Comparison of ENCODE assay signal across 22 cellular contexts in the genomic region with DNA sequence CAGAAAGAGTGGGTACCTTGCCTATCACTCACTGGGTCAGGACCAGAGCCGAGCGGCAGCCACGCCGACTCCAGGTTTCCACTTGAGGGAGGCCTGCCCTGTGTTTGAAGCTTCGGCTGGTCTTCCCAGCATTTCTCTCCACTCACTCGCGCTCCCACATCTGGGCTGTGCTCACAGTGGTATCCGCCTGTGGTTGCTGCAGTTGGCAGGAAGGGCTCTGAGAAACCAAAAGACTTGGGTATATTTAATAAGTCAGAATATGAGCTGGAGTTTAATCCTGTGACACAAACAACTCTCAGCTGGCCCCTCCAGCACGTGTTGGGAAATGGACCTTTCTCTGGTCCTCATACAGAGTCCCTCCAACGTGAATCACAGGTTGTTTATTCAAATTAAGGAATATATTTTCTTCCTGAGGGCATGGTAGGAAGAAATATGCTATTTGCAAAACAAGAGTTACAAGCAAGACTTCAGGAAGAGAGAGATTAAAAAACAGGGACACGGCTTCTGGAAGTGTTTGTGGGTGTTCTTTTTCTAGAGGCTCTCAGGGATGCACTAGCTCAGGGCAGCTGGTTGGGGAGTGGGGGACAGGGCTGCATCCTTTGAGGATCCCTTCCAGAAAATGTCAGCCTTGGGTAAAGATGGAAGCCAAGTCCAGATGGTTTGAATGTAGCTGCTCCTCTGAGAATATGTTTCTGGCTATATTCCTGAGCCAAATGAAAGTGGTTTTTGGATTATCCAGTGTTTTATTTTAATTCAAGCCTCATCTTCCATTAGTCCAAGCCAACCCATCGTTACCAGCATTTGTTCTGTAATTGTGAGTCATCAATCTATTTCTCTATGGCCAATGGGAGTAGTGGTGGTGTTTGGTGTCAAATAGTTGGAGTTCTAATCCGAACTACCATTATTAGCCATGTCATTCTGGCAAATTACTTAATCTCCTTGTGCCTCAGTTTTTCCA.
DNase-seq lines count a peak whose midpoint lies in the region; ATAC-seq and TF ChIP-seq lines count a peak whose summit lies in the region.
"Had no signal": no experiment of that assay in that cellular context is flagged by ENCODE, and none has a peak within 500 bp of the region (broad histone marks: within the 10 kb centered on the region; RNA-seq: fewer than 3 reads in every experiment).

No MANE protein-coding gene starts in this region.

- H3K27me3 ChIP-seq in GM23338 (ENCODE audit: insufficient read depth) (no peaks in the 10 kb centered on the region), heart right ventricle (no peaks in the 10 kb centered on the region), brain microvascular endothelial cell (replicated peaks) (no peaks in the 10 kb centered on the region)
- H3K27me3 ChIP-seq: gastrocnemius medialis, spleen had no signal

- no peaks in the 10 kb centered on the region for H3F3A ChIP-seq in GM23338 (replicated peaks; ENCODE audit: low read depth)

- no peaks in the 10 kb centered on the region for H3K36me3 ChIP-seq in GM23338 (ENCODE audit: insufficient read depth)
- no peaks in the 10 kb centered on the region for H3K36me3 ChIP-seq in heart right ventricle
- H3K36me3 ChIP-seq in brain microvascular endothelial cell (replicated peaks) = no peaks in the 10 kb centered on the region
- H3K36me3 ChIP-seq: gastrocnemius medialis, spleen, thoracic aorta, WERI-Rb-1 had no signal

- H3K4me2 ChIP-seq in GM23338 = no peak overlapping the region

- no peaks in the 10 kb centered on the region for H3K9me2 ChIP-seq in GM23338 (ENCODE audit: insufficient read depth)

- H3K4me3 ChIP-seq in GM23338 (no peak overlapping the region), heart right ventricle (no peak overlapping the region), brain microvascular endothelial cell (ENCODE audit: low read depth, low read length) (no peak overlapping the region)
- H3K4me3 ChIP-seq: gastrocnemius medialis, spleen, thoracic aorta had no signal

- no peaks in the 10 kb centered on the region for H4K20me1 ChIP-seq in GM23338 (replicated peaks; ENCODE audit: insufficient read depth)

- 72 to 78% methylated on average over 13 of the region's 13 CpGs for WGBS in heart right ventricle, 2 donors

- no peak overlapping the region for H3K27ac Mint-ChIP-seq in GM23338
- H3K27ac Mint-ChIP-seq: activated CD8-positive, alpha-beta T cell treated with anti-CD3 and anti-CD28 coated beads for 36 hours; activated naive CD8-positive, alpha-beta T cell; progenitor cell of endocrine pancreas had no signal

- H3K79me2 ChIP-seq in GM23338 (replicated peaks; ENCODE audit: insufficient read depth) = no peaks in the 10 kb centered on the region

- TF ChIP-seq CTCF in GM23338 (conservative IDR thresholded peaks at IDR 0.05; ENCODE audit: low read depth in 2 of 2) = no peak
- no peak for TF ChIP-seq CTCF in heart right ventricle (IDR thresholded peaks at IDR 0.05)
- no peak for TF ChIP-seq CTCF in brain microvascular endothelial cell (IDR thresholded peaks at IDR 0.05; ENCODE audit: low read depth, low read length, missing control alignments)

- DNase-seq in GM23338 (ENCODE audit: low spot score) = no peak
- DNase-seq in astrocyte of the hippocampus (ENCODE audit: low read depth, low spot score) = peak; percentile 43
- peak in 1 of 2 donors; percentile 19 for DNase-seq in heart right ventricle
- DNase-seq in SHP77 (lab: John Stamatoyannopoulos, UW) = no peak
- DNase-seq in pons (ENCODE audit: low spot score) = no peak
- DNase-seq in stimulated activated CD4-positive, alpha-beta T cell treated with anti-CD3 and anti-CD28 coated beads, Interleukin-4, amount 100 ng/mL, for 1 hour = no peak
- no peak for DNase-seq in brain microvascular endothelial cell
- DNase-seq: activated CD8-positive, alpha-beta T cell treated with anti-CD3 and anti-CD28 coated beads for 36 hours; activated T-cell treated with anti-CD3 and anti-CD28 coated beads, Interleukin-2, amount 50 U/mL, for 48 hours; C1 segment of cervical spinal cord; cerebellar nuclear complex; gastrocnemius medialis; Kasumi-1; naive B cell; NCI-H1694; NCI-H345; spleen; WERI-Rb-1 had no signal

- no peaks in the 10 kb centered on the region for H3K27me3 Mint-ChIP-seq in GM23338 (ENCODE audit: insufficient read depth, low read depth, poor library complexity)
- H3K27me3 Mint-ChIP-seq: activated CD8-positive, alpha-beta T cell treated with anti-CD3 and anti-CD28 coated beads for 36 hours; activated naive CD8-positive, alpha-beta T cell; progenitor cell of endocrine pancreas had no signal

- H3K9me3 ChIP-seq in heart right ventricle = peaks cover 0 to 15% (median 0%) of the 10 kb centered on the region in 11 donors
- H3K9me3 ChIP-seq: gastrocnemius medialis, thoracic aorta had no signal

- ATAC-seq in GM23338 (no peak; the same call in 2 of the 3 replicates), heart right ventricle (peak in 7 of 8 donors; percentile 12 to 72 (median 38))
- ATAC-seq: activated CD8-positive, alpha-beta T cell treated with anti-CD3 and anti-CD28 coated beads for 36 hours; gastrocnemius medialis; HCT116 had no signal

- peaks cover 8% of the 10 kb centered on the region for H3K4me1 Mint-ChIP-seq in GM23338
- H3K4me1 Mint-ChIP-seq: naive B cell had no signal

- peaks cover 11% of the 10 kb centered on the region for H3K36me3 Mint-ChIP-seq in GM23338 (ENCODE audit: low read depth)

- no peak overlapping the region for H3K27ac ChIP-seq in GM23338 (ENCODE audit: low read depth)
- peak overlapping the region in 5 of 10 donors; percentile 3 to 53 (median 37) for H3K27ac ChIP-seq in heart right ventricle
- H3K27ac ChIP-seq in brain microvascular endothelial cell = no peak overlapping the region
- H3K27ac ChIP-seq: spleen, thoracic aorta, WERI-Rb-1 had no signal

- intact Hi-C loops in heart right ventricle (cut with DNase I) = no loop called here

- H3K9me3 Mint-ChIP-seq in GM23338 = peaks cover 4% of the 10 kb centered on the region; the same call in 1 of the 3 replicates

- H2AFZ ChIP-seq in GM23338 = peak overlapping the region; percentile 83

- H3K4me1 ChIP-seq in GM23338 (ENCODE audit: insufficient read depth) (0 out of 2 replicates have a peak, but pooled peaks cover 4% of the 10 kb centered on the region), heart right ventricle (peaks cover 0 to 12% (median 0%) of the 10 kb centered on the region in 9 donors)
- H3K4me1 ChIP-seq: gastrocnemius medialis, spleen had no signal

- no peak overlapping the region for H3K4me3 Mint-ChIP-seq in GM23338
- H3K4me3 Mint-ChIP-seq: activated CD8-positive, alpha-beta T cell treated with anti-CD3 and anti-CD28 coated beads for 36 hours; activated naive CD8-positive, alpha-beta T cell; naive B cell had no signal

- in situ Hi-C loops in brain microvascular endothelial cell (cut with HindIII; ENCODE audit: low pct_ligation_motif_present, low sequenced_read_pairs) = no loop called here

TF ChIP-seq in GM23338, 12 proteins besides CTCF, POLR2A, EP300 and RAD21 (continues in another document):
- TF ChIP-seq NANOG (IDR thresholded peaks at IDR 0.05; ENCODE audit: borderline replicate concordance) = no peak
- TF ChIP-seq, protein P1, sequence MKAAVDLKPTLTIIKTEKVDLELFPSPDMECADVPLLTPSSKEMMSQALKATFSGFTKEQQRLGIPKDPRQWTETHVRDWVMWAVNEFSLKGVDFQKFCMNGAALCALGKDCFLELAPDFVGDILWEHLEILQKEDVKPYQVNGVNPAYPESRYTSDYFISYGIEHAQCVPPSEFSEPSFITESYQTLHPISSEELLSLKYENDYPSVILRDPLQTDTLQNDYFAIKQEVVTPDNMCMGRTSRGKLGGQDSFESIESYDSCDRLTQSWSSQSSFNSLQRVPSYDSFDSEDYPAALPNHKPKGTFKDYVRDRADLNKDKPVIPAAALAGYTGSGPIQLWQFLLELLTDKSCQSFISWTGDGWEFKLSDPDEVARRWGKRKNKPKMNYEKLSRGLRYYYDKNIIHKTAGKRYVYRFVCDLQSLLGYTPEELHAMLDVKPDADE (IDR thresholded peaks at IDR 0.05) = no peak
